1 cellular context compared by ENCODE assay signal in the genomic region with DNA sequence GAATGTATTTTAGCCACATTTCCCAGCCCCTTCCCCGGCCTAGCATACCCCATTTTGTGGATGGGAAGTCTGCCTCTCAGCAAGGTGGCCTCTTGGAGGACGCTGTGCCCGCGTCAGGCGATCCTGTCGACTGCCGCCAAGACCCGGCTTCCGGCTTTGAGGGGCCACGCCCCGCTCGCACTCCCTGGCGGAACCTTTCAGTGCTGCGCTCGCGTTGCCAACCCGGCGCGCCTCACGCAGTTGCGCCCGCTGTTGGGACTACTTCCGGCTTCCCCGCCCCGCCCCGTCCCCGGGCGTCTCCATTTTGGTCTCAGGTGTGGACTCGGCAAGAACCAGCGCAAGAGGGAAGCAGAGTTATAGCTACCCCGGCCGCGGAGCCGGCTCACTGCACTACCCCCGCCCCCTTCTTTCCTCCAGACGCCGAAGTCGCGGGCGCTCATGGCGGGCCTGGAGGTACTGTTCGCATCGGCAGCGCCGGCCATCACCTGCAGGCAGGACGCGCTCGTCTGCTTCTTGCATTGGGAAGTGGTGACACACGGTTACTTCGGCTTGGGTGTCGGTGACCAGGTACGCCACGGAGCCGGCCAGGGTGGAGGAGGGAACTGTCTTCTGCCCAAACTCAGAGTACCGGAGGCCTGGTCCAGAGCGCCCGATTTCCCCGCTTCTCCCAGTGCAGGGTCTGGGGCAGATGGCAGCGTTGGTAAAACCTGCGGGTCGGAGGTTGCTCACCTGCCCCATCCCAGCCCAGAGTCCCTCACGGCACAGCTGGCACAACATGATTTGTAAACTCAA.
TF ChIP-seq lines count a peak whose summit lies in the region.

A gene with protein sequence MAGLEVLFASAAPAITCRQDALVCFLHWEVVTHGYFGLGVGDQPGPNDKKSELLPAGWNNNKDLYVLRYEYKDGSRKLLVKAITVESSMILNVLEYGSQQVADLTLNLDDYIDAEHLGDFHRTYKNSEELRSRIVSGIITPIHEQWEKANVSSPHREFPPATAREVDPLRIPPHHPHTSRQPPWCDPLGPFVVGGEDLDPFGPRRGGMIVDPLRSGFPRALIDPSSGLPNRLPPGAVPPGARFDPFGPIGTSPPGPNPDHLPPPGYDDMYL (plus strand): TSS at position 267 of the 792 bp plus-strand sequence. CDS start 172 bp downstream, at position 439.

TF ChIP-seq in HCT116, 20 proteins besides CTCF, POLR2A, EP300 and RAD21 (continued from another document):
- TF ChIP-seq, protein P1, sequence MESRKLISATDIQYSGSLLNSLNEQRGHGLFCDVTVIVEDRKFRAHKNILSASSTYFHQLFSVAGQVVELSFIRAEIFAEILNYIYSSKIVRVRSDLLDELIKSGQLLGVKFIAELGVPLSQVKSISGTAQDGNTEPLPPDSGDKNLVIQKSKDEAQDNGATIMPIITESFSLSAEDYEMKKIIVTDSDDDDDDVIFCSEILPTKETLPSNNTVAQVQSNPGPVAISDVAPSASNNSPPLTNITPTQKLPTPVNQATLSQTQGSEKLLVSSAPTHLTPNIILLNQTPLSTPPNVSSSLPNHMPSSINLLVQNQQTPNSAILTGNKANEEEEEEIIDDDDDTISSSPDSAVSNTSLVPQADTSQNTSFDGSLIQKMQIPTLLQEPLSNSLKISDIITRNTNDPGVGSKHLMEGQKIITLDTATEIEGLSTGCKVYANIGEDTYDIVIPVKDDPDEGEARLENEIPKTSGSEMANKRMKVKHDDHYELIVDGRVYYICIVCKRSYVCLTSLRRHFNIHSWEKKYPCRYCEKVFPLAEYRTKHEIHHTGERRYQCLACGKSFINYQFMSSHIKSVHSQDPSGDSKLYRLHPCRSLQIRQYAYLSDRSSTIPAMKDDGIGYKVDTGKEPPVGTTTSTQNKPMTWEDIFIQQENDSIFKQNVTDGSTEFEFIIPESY (IDR thresholded peaks at IDR 0.05; ENCODE audit: extremely low read depth, insufficient replicate concordance, low read length): peak; percentile 61
- TF ChIP-seq TCF7L2 (IDR thresholded peaks at IDR 0.05; ENCODE audit: borderline replicate concordance, extremely low read depth, insufficient read depth, insufficient read length) (no peak), YY1 (IDR thresholded peaks at IDR 0.05; ENCODE audit: extremely low read depth, insufficient replicate concordance, low read depth, low read length) (peak; percentile 91), POLR2AphosphoS5 (IDR thresholded peaks at IDR 0.05; ENCODE audit: low read depth, low read length) (peak; percentile 95), SP1 (IDR thresholded peaks at IDR 0.05; ENCODE audit: low read depth) (peak; percentile 85), EGR1 (IDR thresholded peaks at IDR 0.05; ENCODE audit: low read depth) (no peak), ZFX (IDR thresholded peaks at IDR 0.05) (peak; percentile 26; the same call in 1 of the 2 replicates)
- TF ChIP-seq, protein P2, sequence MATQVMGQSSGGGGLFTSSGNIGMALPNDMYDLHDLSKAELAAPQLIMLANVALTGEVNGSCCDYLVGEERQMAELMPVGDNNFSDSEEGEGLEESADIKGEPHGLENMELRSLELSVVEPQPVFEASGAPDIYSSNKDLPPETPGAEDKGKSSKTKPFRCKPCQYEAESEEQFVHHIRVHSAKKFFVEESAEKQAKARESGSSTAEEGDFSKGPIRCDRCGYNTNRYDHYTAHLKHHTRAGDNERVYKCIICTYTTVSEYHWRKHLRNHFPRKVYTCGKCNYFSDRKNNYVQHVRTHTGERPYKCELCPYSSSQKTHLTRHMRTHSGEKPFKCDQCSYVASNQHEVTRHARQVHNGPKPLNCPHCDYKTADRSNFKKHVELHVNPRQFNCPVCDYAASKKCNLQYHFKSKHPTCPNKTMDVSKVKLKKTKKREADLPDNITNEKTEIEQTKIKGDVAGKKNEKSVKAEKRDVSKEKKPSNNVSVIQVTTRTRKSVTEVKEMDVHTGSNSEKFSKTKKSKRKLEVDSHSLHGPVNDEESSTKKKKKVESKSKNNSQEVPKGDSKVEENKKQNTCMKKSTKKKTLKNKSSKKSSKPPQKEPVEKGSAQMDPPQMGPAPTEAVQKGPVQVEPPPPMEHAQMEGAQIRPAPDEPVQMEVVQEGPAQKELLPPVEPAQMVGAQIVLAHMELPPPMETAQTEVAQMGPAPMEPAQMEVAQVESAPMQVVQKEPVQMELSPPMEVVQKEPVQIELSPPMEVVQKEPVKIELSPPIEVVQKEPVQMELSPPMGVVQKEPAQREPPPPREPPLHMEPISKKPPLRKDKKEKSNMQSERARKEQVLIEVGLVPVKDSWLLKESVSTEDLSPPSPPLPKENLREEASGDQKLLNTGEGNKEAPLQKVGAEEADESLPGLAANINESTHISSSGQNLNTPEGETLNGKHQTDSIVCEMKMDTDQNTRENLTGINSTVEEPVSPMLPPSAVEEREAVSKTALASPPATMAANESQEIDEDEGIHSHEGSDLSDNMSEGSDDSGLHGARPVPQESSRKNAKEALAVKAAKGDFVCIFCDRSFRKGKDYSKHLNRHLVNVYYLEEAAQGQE (IDR thresholded peaks at IDR 0.05; ENCODE audit: low read depth): no peak
